ENCODE assay signal across 27 cellular contexts in genomic region chr9:99572529-99572928, GRCh38.
"Had no signal": no experiment of that assay in that cellular context is flagged by ENCODE, and none has a peak within 500 bp of the region (broad histone marks: within the 10 kb centered on the region; RNA-seq: fewer than 3 reads in every experiment).

No MANE protein-coding gene starts in this region.

- H3K27ac ChIP-seq: ascending aorta, cardiac muscle cell, VCaP had no signal

- DNase-seq: activated B cell treated with CpG ODN at 0.5 μM for 24 hours; activated CD4-positive, alpha-beta memory T cell treated with anti-CD3 and anti-CD28 coated beads for 36 hours; activated CD4-positive, alpha-beta T cell treated with anti-CD3 and anti-CD28 coated beads for 4 hours; activated CD4-positive, alpha-beta T cell treated with anti-CD3 and anti-CD28 coated beads, Interleukin-2, amount 10 ng/mL, durations not matched to agents 24 days and 14 days; activated CD4-positive, alpha-beta T cell treated with anti-CD3 and anti-CD28 coated beads, Interleukin-2, amount 50 U/mL, for 1 hour; activated CD4-positive, alpha-beta T cell treated with anti-CD3 and anti-CD28 coated beads, Interleukin-2, amount 50 U/mL, for 4 hours; activated CD4-positive, CD25-positive, alpha-beta regulatory T cell treated with anti-CD3 and anti-CD28 coated beads, Interleukin-2, amount 50 U/mL, for 72 hours; activated CD8-positive, alpha-beta memory T cell treated with anti-CD3 and anti-CD28 coated beads, Interleukin-2, amount 10 ng/mL, durations not matched to agents 7 days and 5 days; activated CD8-positive, alpha-beta memory T cell treated with anti-CD3 and anti-CD28 coated beads, Interleukin-2, amount 50 U/mL, for 48 hours; activated CD8-positive, alpha-beta T cell treated with anti-CD3 and anti-CD28 coated beads for 36 hours; activated effector memory CD4-positive, alpha-beta T cell treated with Interleukin-2 at 50 U/mL for 16 hours; activated gamma-delta T cell; activated naive CD4-positive, alpha-beta T cell treated with anti-CD3 and anti-CD28 coated beads, Interleukin-2, amount 10 ng/mL, durations not matched to agents 7 days and 5 days; activated naive CD4-positive, alpha-beta T cell treated with Interleukin-2 at 50 U/mL for 16 hours; activated naive CD8-positive, alpha-beta T cell treated with anti-CD3 and anti-CD28 coated beads, Interleukin-2, amount 10 ng/mL, durations not matched to agents 7 days and 5 days; activated naive CD8-positive, alpha-beta T cell treated with anti-CD3 and anti-CD28 coated beads, Interleukin-2, amount 50 U/mL, for 24 hours; activated T-cell treated with anti-CD3 and anti-CD28 coated beads, Interleukin-2, amount 50 U/mL, for 24 hours; activated T-cell treated with anti-CD3 and anti-CD28 coated beads, Interleukin-2, amount 50 U/mL, for 48 hours; amygdala; anterior cingulate cortex; central memory CD4-positive, alpha-beta T cell; T-helper 1 cell; T-helper 2 cell; T-helper 9 cell had no signal

- H3K27me3 ChIP-seq: ascending aorta, cardiac muscle cell had no signal

- H3K4me1 ChIP-seq: ascending aorta had no signal

- H3K9me3 ChIP-seq: ascending aorta had no signal

- H3K36me3 ChIP-seq: ascending aorta, cardiac muscle cell had no signal

- ATAC-seq: activated CD8-positive, alpha-beta memory T cell treated with anti-CD3 and anti-CD28 coated beads, Interleukin-2, amount 10 ng/mL, durations not matched to agents 7 days and 5 days; activated CD8-positive, alpha-beta T cell treated with anti-CD3 and anti-CD28 coated beads for 36 hours; activated naive CD8-positive, alpha-beta T cell treated with anti-CD3 and anti-CD28 coated beads, Interleukin-2, amount 50 U/mL, for 24 hours had no signal

- H3K4me3 ChIP-seq: ascending aorta, cardiac muscle cell had no signal
